In the genomic region with DNA sequence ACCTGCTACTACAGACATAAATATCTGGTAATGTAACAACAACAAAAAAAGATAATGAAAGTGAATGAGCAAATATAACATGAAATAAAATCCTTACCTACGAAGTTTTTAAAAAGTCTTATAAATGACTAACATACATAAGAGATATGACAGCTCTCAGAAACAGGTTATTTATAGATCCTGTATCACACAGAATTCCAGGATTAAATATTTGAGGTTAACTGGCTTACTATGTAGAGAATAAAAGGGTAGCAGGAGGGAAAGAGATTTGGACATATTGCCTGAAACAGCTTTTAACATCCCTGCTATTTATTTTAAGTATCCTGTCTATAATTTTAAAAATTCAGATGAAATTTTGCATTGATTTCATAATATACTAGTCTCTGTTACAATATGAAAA, we compare ENCODE assay signal across 15 cellular contexts. TPM values are rescaled to one million over a fixed set of nuclear protein-coding genes. Genes with fewer than 3 reads are reported as not detected.
DNase-seq lines count a peak whose midpoint lies in the region; ATAC-seq, FAIRE-seq and TF ChIP-seq lines count a peak whose summit lies in the region.
"Had no signal": no experiment of that assay in that cellular context is flagged by ENCODE, and none has a peak within 500 bp of the region (broad histone marks: within the 10 kb centered on the region; RNA-seq: fewer than 3 reads in every experiment).

No MANE protein-coding gene starts in this region.

- H3K4me3 ChIP-seq in astrocyte (ENCODE audit: insufficient read depth, low read depth, low read length) (no peak overlapping the region), gastrocnemius medialis (no peak overlapping the region), mesendoderm (ENCODE audit: low read length) (no peak overlapping the region)
- H3K4me3 ChIP-seq: GM23338 had no signal

- no peak overlapping the region for H2AK5ac ChIP-seq in mesendoderm (ENCODE audit: low read length)

- H2BK5ac ChIP-seq in mesendoderm (ENCODE audit: low read length), result no peak overlapping the region

- H3K4me3 Mint-ChIP-seq in astrocyte (ENCODE audit: unreplicated experiment), result no peak overlapping the region
- H3K4me3 Mint-ChIP-seq in Calu3 (ENCODE audit: low read depth, unreplicated experiment), result no peak overlapping the region
- H3K4me3 Mint-ChIP-seq: CD14-positive monocyte; CD8-positive, alpha-beta T cell; GM23338 had no signal

- no peak overlapping the region for H3K18ac ChIP-seq in mesendoderm (ENCODE audit: low read length)

- no peaks in the 10 kb centered on the region for H3K27me3 ChIP-seq in astrocyte (ENCODE audit: insufficient read depth, low read length)
- no peaks in the 10 kb centered on the region for H3K27me3 ChIP-seq in gastrocnemius medialis
- no peaks in the 10 kb centered on the region for H3K27me3 ChIP-seq in mesendoderm (ENCODE audit: insufficient read depth, low read length, poor library complexity)

- in situ Hi-C loops in gastrocnemius medialis (cut with MboI; ENCODE audit: low sequenced_read_pairs in 4 of 4), result no loop called here

- H3K36me3 ChIP-seq in astrocyte (ENCODE audit: insufficient read depth, low read length) (peaks cover 25% of the 10 kb centered on the region), gastrocnemius medialis (peaks cover 0 to 15% of the 10 kb centered on the region in 2 donors), mesendoderm (ENCODE audit: control insufficient read depth, insufficient read depth, low read length) (no peaks in the 10 kb centered on the region)

- intact Hi-C loops in gastrocnemius medialis (cut with DNase I; ENCODE audit: low total_unique reads) (no loop called here), Calu3 (cut with micrococcal nuclease; ENCODE audit: unreplicated experiment) (no loop called here)

- H3K9me3 ChIP-seq in astrocyte (ENCODE audit: insufficient read depth, low read depth, low read length) (no peaks in the 10 kb centered on the region), gastrocnemius medialis (no peaks in the 10 kb centered on the region)

- H3K23ac ChIP-seq in mesendoderm (ENCODE audit: low read length), result no peak overlapping the region

- no peak overlapping the region for H3K4me2 ChIP-seq in astrocyte (ENCODE audit: low read length)
- H3K4me2 ChIP-seq in mesendoderm (ENCODE audit: low read length), result no peak overlapping the region
- H3K4me2 ChIP-seq: GM23338 had no signal

- peaks cover 18% of the 10 kb centered on the region for H4K20me1 ChIP-seq in astrocyte (ENCODE audit: insufficient read depth, low read length)

- H2BK120ac ChIP-seq in mesendoderm (ENCODE audit: low read depth, low read length), result no peak overlapping the region

- H3K79me1 ChIP-seq in mesendoderm (ENCODE audit: low read length), result peaks cover 2% of the 10 kb centered on the region

- ATAC-seq in gastrocnemius medialis (no peak), HG03175 (IDR thresholded peaks at IDR 0.05; ENCODE audit: unreplicated experiment) (no peak)
- ATAC-seq: CD8-positive, alpha-beta T cell; GM23338; HepG2 had no signal

- no peak overlapping the region for H3K9ac ChIP-seq in astrocyte (ENCODE audit: low read length)
- no peak overlapping the region for H3K9ac ChIP-seq in mesendoderm (ENCODE audit: low read length)

- peak; percentile 13 for DNase-seq in astrocyte (ENCODE audit: low read depth)
- DNase-seq in gastrocnemius medialis, result no peak
- no peak for DNase-seq in Calu3
- DNase-seq in mucosa of gallbladder (ENCODE audit: low spot score), result no peak
- DNase-seq in mesendoderm, result no peak
- DNase-seq: CD8-positive, alpha-beta T cell; COR-L47; DMS53; H7 had no signal

- H3K4ac ChIP-seq in mesendoderm (ENCODE audit: low read depth, low read length), result no peak overlapping the region

- BruUV-seq in Calu3 (replicated peaks; lab: Mats Ljungman, UMichigan), result no TSS peak

- no peaks in the 10 kb centered on the region for H3K9me3 Mint-ChIP-seq in astrocyte (ENCODE audit: unreplicated experiment)
- no peaks in the 10 kb centered on the region for H3K9me3 Mint-ChIP-seq in Calu3 (ENCODE audit: low read depth, unreplicated experiment)
- H3K9me3 Mint-ChIP-seq: CD14-positive monocyte; CD8-positive, alpha-beta T cell; GM23338 had no signal

- no peak overlapping the region for H2BK15ac ChIP-seq in mesendoderm (replicated peaks; ENCODE audit: low read depth)

- H4K8ac ChIP-seq in mesendoderm (ENCODE audit: low read depth, low read length), result no peak overlapping the region

- H3K4me1 ChIP-seq in astrocyte (ENCODE audit: insufficient read depth, low read length) (no peaks in the 10 kb centered on the region), gastrocnemius medialis (peaks cover 6 to 30% of the 10 kb centered on the region in 2 donors), mesendoderm (ENCODE audit: control insufficient read depth, low read depth, low read length) (no peaks in the 10 kb centered on the region)

- CTCF ChIA-PET in Calu3 (lab: Charles Lee), result no interaction called here

- TF ChIP-seq CTCF in astrocyte (IDR thresholded peaks at IDR 0.05; ENCODE audit: insufficient read depth, low read depth, low read length) (no peak), gastrocnemius medialis (IDR thresholded peaks at IDR 0.05 in 4 of 5, conservative IDR thresholded peaks at IDR 0.05 in 1 of 5) (no peak), Calu3 (IDR thresholded peaks at IDR 0.05; ENCODE audit: unreplicated experiment) (no peak)

- WGBS in mesendoderm (ENCODE audit: extremely low coverage, insufficient coverage, low lambda C conversion rate), result no CpG with 5 or more reads among the region's 1 CpG

- H3K79me2 ChIP-seq in astrocyte (ENCODE audit: insufficient read depth, low read length) (peaks cover 26% of the 10 kb centered on the region), mesendoderm (ENCODE audit: control insufficient read depth, insufficient read depth, low read length) (peaks cover 15% of the 10 kb centered on the region)

- no peak overlapping the region for H2AFZ ChIP-seq in astrocyte (ENCODE audit: low read depth, low read length)
- H2AFZ ChIP-seq: GM23338 had no signal

- H3K56ac ChIP-seq in mesendoderm (ENCODE audit: low read length), result no peak overlapping the region

- H3K4me1 Mint-ChIP-seq in astrocyte (ENCODE audit: low read depth, unreplicated experiment) (no peaks in the 10 kb centered on the region), Calu3 (ENCODE audit: low read depth, unreplicated experiment) (peaks cover 16% of the 10 kb centered on the region)

- no peaks in the 10 kb centered on the region for H3K27me3 Mint-ChIP-seq in astrocyte (ENCODE audit: low read depth, unreplicated experiment)
- H3K27me3 Mint-ChIP-seq in Calu3 (ENCODE audit: unreplicated experiment), result no peaks in the 10 kb centered on the region

- no peak for TF ChIP-seq POLR2A in gastrocnemius medialis (IDR thresholded peaks at IDR 0.05)

- no peaks in the 10 kb centered on the region for H3K36me3 Mint-ChIP-seq in astrocyte (ENCODE audit: low read depth, unreplicated experiment)
- peaks cover 28% of the 10 kb centered on the region for H3K36me3 Mint-ChIP-seq in Calu3 (ENCODE audit: insufficient read depth, unreplicated experiment)

- H3K27ac Mint-ChIP-seq in astrocyte (ENCODE audit: unreplicated experiment), result no peak overlapping the region
- H3K27ac Mint-ChIP-seq in Calu3 (ENCODE audit: unreplicated experiment), result no peak overlapping the region
- H3K27ac Mint-ChIP-seq: CD8-positive, alpha-beta T cell; GM23338 had no signal

- FAIRE-seq in G401.6 (lab: Jason Lieb, UNC), result peak; percentile 37
- FAIRE-seq in astrocyte (lab: Jason Lieb, UNC), result no peak
- FAIRE-seq in islet of Langerhans (lab: Jason Lieb, UNC), result peak; percentile 56
- FAIRE-seq: HepG2 had no signal

- no peak overlapping the region for H4K5ac ChIP-seq in mesendoderm (ENCODE audit: low read length)

- H3K27ac ChIP-seq in astrocyte (ENCODE audit: low read depth, low read length), result no peak overlapping the region
- peak overlapping the region in 3 of 4 donors; percentile 6 to 17 (median 16) for H3K27ac ChIP-seq in gastrocnemius medialis
- no peak overlapping the region for H3K27ac ChIP-seq in mesendoderm (ENCODE audit: low read depth, low read length)

RNA-seq across cellular contexts. Expression of a gene that starts 16.3 kb away (rescaled TPM):
- total RNA-seq in astrocyte (32.3 and 38.1 TPM in 2 replicates), gastrocnemius medialis (10 to 100 TPM in 1 of 4 donors, 1 to 10 TPM in 3; 5.1 to 12.9 (median 6.0) TPM), Calu3 (2022) (44.6 and 48.2 TPM in 2 replicates), mucosa of gallbladder (22.5 TPM)
- 29.8 TPM for polyA plus RNA-seq in mesendoderm (2013, experiment 1 of 2)
- 32.4 TPM for polyA plus RNA-seq in mesendoderm (2013, experiment 2 of 2)

Comparison
In these comparisons a context has a peak if more than half of its experiments do, and no peak if none do; other contexts are left out.
1. H3K27ac ChIP-seq: peak in gastrocnemius medialis (3 of 4); none in astrocyte (single experiment) and mesendoderm (single experiment).